In the genomic region with DNA sequence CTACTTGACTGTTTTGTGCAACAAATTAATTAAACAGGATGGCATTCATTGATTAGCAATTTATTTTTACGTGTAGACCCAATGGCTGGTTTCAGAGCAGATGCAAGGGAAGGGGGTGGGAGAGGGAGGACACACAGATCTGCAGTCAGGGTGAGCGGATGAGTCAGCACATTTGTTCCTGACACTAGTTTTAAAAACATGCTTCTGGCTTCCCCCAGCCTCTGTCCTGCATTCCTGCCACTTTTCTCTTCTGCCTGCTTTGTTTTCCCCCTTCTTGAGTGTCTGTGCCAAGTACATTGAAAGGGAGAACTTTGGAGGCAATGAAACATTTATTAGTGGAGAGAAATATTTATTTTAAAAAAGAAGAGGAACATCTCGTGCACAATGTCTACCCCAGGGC, we compare ENCODE assay signal across 9 cellular contexts. TPM values are rescaled to one million over a fixed set of nuclear protein-coding genes. Genes with fewer than 3 reads are reported as not detected.
DNase-seq lines count a peak whose midpoint lies in the region; FAIRE-seq and TF ChIP-seq lines count a peak whose summit lies in the region.
"Had no signal": no experiment of that assay in that cellular context is flagged by ENCODE, and none has a peak within 500 bp of the region (broad histone marks: within the 10 kb centered on the region; RNA-seq: fewer than 3 reads in every experiment).

No MANE protein-coding gene starts in this region.

- no peak for FAIRE-seq in D721Med (lab: Jason Lieb, UNC)

- H3K4me1 Mint-ChIP-seq in activated T-cell treated with anti-CD3 and anti-CD28 coated beads, Interleukin-2, amount 50 U/mL, for 24 hours (ENCODE audit: low read depth), result no peaks in the 10 kb centered on the region

- H3K4me1 ChIP-seq in muscle layer of colon (ENCODE audit: insufficient read depth, low read length), result peaks cover 60% of the 10 kb centered on the region

- H3K4me3 Mint-ChIP-seq in activated T-cell treated with anti-CD3 and anti-CD28 coated beads, Interleukin-2, amount 50 U/mL, for 24 hours, result no peak overlapping the region
- H3K4me3 Mint-ChIP-seq: activated CD4-positive, alpha-beta memory T cell treated with anti-CD3 and anti-CD28 coated beads for 36 hours had no signal

- H3K27ac ChIP-seq in muscle layer of colon (ENCODE audit: low read depth, low read length), result peak overlapping the region; percentile 81

- no peak overlapping the region for H3K27ac Mint-ChIP-seq in activated T-cell treated with anti-CD3 and anti-CD28 coated beads, Interleukin-2, amount 50 U/mL, for 24 hours
- H3K27ac Mint-ChIP-seq: activated CD4-positive, alpha-beta memory T cell treated with anti-CD3 and anti-CD28 coated beads for 36 hours had no signal

- H3K36me3 ChIP-seq in muscle layer of colon (ENCODE audit: insufficient read depth, low read length), result peaks cover 70% of the 10 kb centered on the region

- H3K9ac ChIP-seq in muscle layer of colon (ENCODE audit: low read length), result no peak overlapping the region

- no peaks in the 10 kb centered on the region for H3K9me3 Mint-ChIP-seq in activated T-cell treated with anti-CD3 and anti-CD28 coated beads, Interleukin-2, amount 50 U/mL, for 24 hours
- H3K9me3 Mint-ChIP-seq: activated CD4-positive, alpha-beta memory T cell treated with anti-CD3 and anti-CD28 coated beads for 36 hours had no signal

- peak; percentile 80 for DNase-seq in Ammon's horn (ENCODE audit: low spot score)
- DNase-seq in NCI-H2227 treated with DMSO at 0.1 percent for 48 hours (lab: John Stamatoyannopoulos, UW), result peak; percentile 18
- DNase-seq in dermis blood vessel endothelial cell, result peak; percentile 74
- no peak for DNase-seq in NCI-H524 treated with DMSO at 0.1 percent for 48 hours (lab: John Stamatoyannopoulos, UW)
- no peak for DNase-seq in NCI-H748 (lab: John Stamatoyannopoulos, UW; ENCODE audit: unreplicated experiment)
- no peak for DNase-seq in D721Med (ENCODE audit: insufficient read length, low spot score)
- DNase-seq in activated T-cell treated with anti-CD3 and anti-CD28 coated beads, Interleukin-2, amount 50 U/mL, for 24 hours, result no peak
- DNase-seq: activated CD4-positive, alpha-beta memory T cell treated with anti-CD3 and anti-CD28 coated beads for 36 hours had no signal

- H3K27me3 Mint-ChIP-seq in activated T-cell treated with anti-CD3 and anti-CD28 coated beads, Interleukin-2, amount 50 U/mL, for 24 hours, result no peaks in the 10 kb centered on the region
- H3K27me3 Mint-ChIP-seq: activated CD4-positive, alpha-beta memory T cell treated with anti-CD3 and anti-CD28 coated beads for 36 hours had no signal

- no peaks in the 10 kb centered on the region for H3K27me3 ChIP-seq in muscle layer of colon (ENCODE audit: control insufficient read depth in 1 of 2, insufficient read depth in 2 of 2, low read length in 2 of 2)

- no peaks in the 10 kb centered on the region for H3K9me3 ChIP-seq in muscle layer of colon (ENCODE audit: low read length)

- no peaks in the 10 kb centered on the region for H3K36me3 Mint-ChIP-seq in activated T-cell treated with anti-CD3 and anti-CD28 coated beads, Interleukin-2, amount 50 U/mL, for 24 hours (ENCODE audit: low read depth)
- H3K36me3 Mint-ChIP-seq: activated CD4-positive, alpha-beta memory T cell treated with anti-CD3 and anti-CD28 coated beads for 36 hours had no signal

- no peak overlapping the region for H3K4me3 ChIP-seq in muscle layer of colon (ENCODE audit: low read depth in 1 of 2, low read length in 2 of 2)

- no peak for TF ChIP-seq CTCF in D721Med (IDR thresholded peaks at IDR 0.05; ENCODE audit: insufficient read depth, missing control alignments)

RNA-seq across cellular contexts. Expression of a gene that starts 52.1 kb away (rescaled TPM):
- 165 and 254 TPM in 2 replicates for total RNA-seq in dermis blood vessel endothelial cell

Comparison
In these comparisons a context has a peak if more than half of its experiments do, and no peak if none do; other contexts are left out.
1. DNase-seq: peak in Ammon's horn (single experiment), NCI-H2227 treated with DMSO at 0.1 percent for 48 hours (single experiment) and dermis blood vessel endothelial cell (single experiment); none in NCI-H524 treated with DMSO at 0.1 percent for 48 hours (single experiment), NCI-H748 (single experiment), D721Med (single experiment) and activated T-cell treated with anti-CD3 and anti-CD28 coated beads, Interleukin-2, amount 50 U/mL, for 24 hours (single experiment).